In genomic region chr20:49774213-49774612, GRCh38 we compare ENCODE assay signal across 6 cellular contexts. TPM values are rescaled to one million over a fixed set of nuclear protein-coding genes. Genes with fewer than 3 reads are reported as not detected.
A peak's percentile ranks its signal among the peaks of the same experiment; 100 is the strongest.
DNase-seq lines count a peak whose midpoint lies in the region; ATAC-seq, FAIRE-seq and TF ChIP-seq lines count a peak whose summit lies in the region.
"Not testable (repeated sequence)": the region's sequence is repeated elsewhere in the genome, so short reads cannot be mapped to it uniquely, and the experiment has no call there.

No MANE protein-coding gene starts in this region.

- H3K36me3 Mint-ChIP-seq in activated CD4-positive, alpha-beta memory T cell treated with anti-CD3 and anti-CD28 coated beads for 36 hours; stimulated activated naive B cell treated with anti-CD40 and anti-IgM and Interleukin-4, amounts not matched to agents 10 μg/mL and 1 μg/mL and 100 μg/mL, for 72 hours: not testable (repeated sequence)

- not testable (repeated sequence) for H2AK5ac ChIP-seq in H1 (ENCODE audit: low read depth, low read length)

- not testable (repeated sequence) for TF ChIP-seq EP300 in H1 (IDR thresholded peaks at IDR 0.05; ENCODE audit: borderline replicate concordance in 1 of 2, low read depth in 2 of 2, low read length in 2 of 2); HepG2 (IDR thresholded peaks at IDR 0.05; ENCODE audit: low read depth in 2 of 2, low read length in 2 of 2); HepG2 (CRISPR knock-in tag; IDR thresholded peaks at IDR 0.05; ENCODE audit: borderline replicate concordance)

- POLR2A ChIA-PET in HEK293 (lab: Yijun Ruan, JAX), result not testable (repeated sequence)
- POLR2A ChIA-PET in activated CD4-positive, alpha-beta memory T cell treated with anti-CD3 and anti-CD28 coated beads for 36 hours (lab: Charles Lee), result interaction anchor here (0.7 kb wide), 1 partner anchor 65 kb away, joined by 4 read pairs; no protein-coding TSS in a partner anchor
- POLR2A ChIA-PET in H1 (lab: Charles Lee; ENCODE audit: partially characterized antibody) (interaction anchor here (0.6 to 1.8 kb wide), 4 partner anchors 9 to 503 kb away, joined by 3 to 6 read pairs (median 3); partner anchors contain the start of gene B4GALT5), HepG2 (lab: Yijun Ruan, JAX) (interaction anchor here (0.5 to 2.7 kb wide), 5 partner anchors 35 to 83 kb away, joined by 3 to 32 read pairs (median 4); partner anchors contain the start of gene SLC9A8)

- H3K14ac ChIP-seq in H1 (ENCODE audit: insufficient read length), result not testable (repeated sequence)

- H4K20me1 ChIP-seq in H1 (replicated peaks in 1 of 2; ENCODE audit: control insufficient read depth in 1 of 2, insufficient read depth in 2 of 2, low read length in 2 of 2); HepG2 (ENCODE audit: insufficient read depth, low read length): not testable (repeated sequence)

- H3K9me3 Mint-ChIP-seq in activated CD4-positive, alpha-beta memory T cell treated with anti-CD3 and anti-CD28 coated beads for 36 hours; stimulated activated naive B cell treated with anti-CD40 and anti-IgM and Interleukin-4, amounts not matched to agents 10 μg/mL and 1 μg/mL and 100 μg/mL, for 72 hours: not testable (repeated sequence)

- peak overlapping the region; percentile 24 for H3K27ac Mint-ChIP-seq in activated CD4-positive, alpha-beta memory T cell treated with anti-CD3 and anti-CD28 coated beads for 36 hours
- peak overlapping the region; percentile 9 for H3K27ac Mint-ChIP-seq in stimulated activated naive B cell treated with anti-CD40 and anti-IgM and Interleukin-4, amounts not matched to agents 10 μg/mL and 1 μg/mL and 100 μg/mL, for 72 hours

- H3K27me3 ChIP-seq in H1 (replicated peaks in 1 of 4; ENCODE audit: control insufficient read depth in 3 of 4, extremely low read depth in 1 of 4, insufficient read depth in 3 of 4, low read length in 3 of 4); HepG2 (ENCODE audit: control insufficient read depth in 1 of 2, insufficient read depth in 2 of 2, low read length in 2 of 2); neutrophil: not testable (repeated sequence)

- not testable (repeated sequence) for H4K91ac ChIP-seq in H1 (replicated peaks; ENCODE audit: insufficient read length, low read length)

- in situ Hi-C loops in HepG2 (cut with HindIII; ENCODE audit: extremely low pct_ligation_motif_present, low pct_unique_long_range_greater_than_20kb), result not testable (repeated sequence)

- not testable (repeated sequence) for H2BK20ac ChIP-seq in H1 (ENCODE audit: low read length)

- not testable (repeated sequence) for H2BK5ac ChIP-seq in H1 (ENCODE audit: low read depth, low read length)

- H3K79me1 ChIP-seq in H1 (ENCODE audit: low read depth, low read length), result not testable (repeated sequence)

- not testable (repeated sequence) for H3K4me1 ChIP-seq in HEK293 (ENCODE audit: control insufficient read depth, insufficient read depth, low read length); H1 (replicated peaks in 1 of 4; ENCODE audit: control insufficient read depth in 3 of 4, insufficient read depth in 4 of 4, low read length in 3 of 4)
- H3K4me1 ChIP-seq in HepG2 (ENCODE audit: insufficient read depth, low read length), result peaks cover 82% of the 10 kb centered on the region
- H3K4me1 ChIP-seq in neutrophil (ENCODE audit: control insufficient read depth in 1 of 2, insufficient read depth in 1 of 2, low read depth in 1 of 2, low read length in 1 of 2), result peaks cover 57 to 63% of the 10 kb centered on the region in 2 experiments

- not testable (repeated sequence) for TF ChIP-seq POLR2A in H1 (IDR thresholded peaks at IDR 0.05; ENCODE audit: control extremely low read depth in 1 of 2, low read depth in 2 of 2, low read length in 2 of 2); HepG2 (IDR thresholded peaks at IDR 0.05; ENCODE audit: insufficient read depth in 1 of 2, low read depth in 2 of 2, low read length in 2 of 2)

- intact Hi-C loops in activated CD4-positive, alpha-beta memory T cell treated with anti-CD3 and anti-CD28 coated beads for 36 hours (cut with micrococcal nuclease); HepG2 (cut with micrococcal nuclease; ENCODE audit: unreplicated experiment): not testable (repeated sequence)

- CTCF ChIA-PET in HEK293 (lab: Yijun Ruan, JAX); activated CD4-positive, alpha-beta memory T cell treated with anti-CD3 and anti-CD28 coated beads for 36 hours (lab: Charles Lee); HepG2 (lab: Yijun Ruan, JAX; ENCODE audit: low intra/inter-chr PET ratio, low total read pairs): not testable (repeated sequence)
- CTCF ChIA-PET in H1 (lab: Charles Lee; ENCODE audit: partially characterized antibody), result interaction anchor here (0.6 to 3.4 kb wide), 4 partner anchors 11 to 842 kb away, joined by 6 to 16 read pairs (median 8); no protein-coding TSS in a partner anchor

- not testable (repeated sequence) for H3K9ac ChIP-seq in H1 (replicated peaks in 1 of 4; ENCODE audit: extremely low read depth in 1 of 4, low read depth in 3 of 4, low read length in 3 of 4); HepG2 (ENCODE audit: insufficient read depth, low read depth, low read length)

- H3K23me2 ChIP-seq in H1 (ENCODE audit: low read depth, low read length), result not testable (repeated sequence)

- H3K27ac ChIP-seq in HEK293 (ENCODE audit: extremely low read depth, low read depth, low read length); H1 (ENCODE audit: low read depth, low read length); HepG2 (ENCODE audit: extremely low read length, insufficient read depth, low read length): not testable (repeated sequence)
- H3K27ac ChIP-seq in neutrophil, result peak overlapping the region; percentile 74

- peaks cover 30% of the 10 kb centered on the region for H3K4me1 Mint-ChIP-seq in activated CD4-positive, alpha-beta memory T cell treated with anti-CD3 and anti-CD28 coated beads for 36 hours (ENCODE audit: low read depth)
- peaks cover 17 to 24% of the 10 kb centered on the region in 2 donors for H3K4me1 Mint-ChIP-seq in stimulated activated naive B cell treated with anti-CD40 and anti-IgM and Interleukin-4, amounts not matched to agents 10 μg/mL and 1 μg/mL and 100 μg/mL, for 72 hours

- not testable (repeated sequence) for ATAC-seq in HepG2; stimulated activated naive B cell treated with anti-CD40 and anti-IgM and Interleukin-4, amounts not matched to agents 10 μg/mL and 1 μg/mL and 100 μg/mL, for 72 hours (replicated peaks)

- FAIRE-seq in H1 (lab: Jason Lieb, UNC); HepG2 (lab: Jason Lieb, UNC): not testable (repeated sequence)

- H2BK15ac ChIP-seq in H1 (ENCODE audit: low read length), result not testable (repeated sequence)

- H3K23ac ChIP-seq in H1 (ENCODE audit: insufficient read length), result not testable (repeated sequence)

- H4K8ac ChIP-seq in H1 (ENCODE audit: extremely low read depth, insufficient read depth, low read length), result not testable (repeated sequence)

- DNase-seq in activated CD4-positive, alpha-beta memory T cell treated with anti-CD3 and anti-CD28 coated beads for 36 hours; H1 (ENCODE audit: low read depth in 1 of 2, low spot score in 2 of 2); HepG2 (ENCODE audit: low spot score); stimulated activated naive B cell treated with anti-CD40 and anti-IgM and Interleukin-4, amounts not matched to agents 10 μg/mL and 1 μg/mL and 100 μg/mL, for 72 hours: not testable (repeated sequence)

- not testable (repeated sequence) for TF ChIP-seq CTCF in HEK293 (tag by site-specific recombination; IDR thresholded peaks at IDR 0.05); H1 (IDR thresholded peaks at IDR 0.05; ENCODE audit: control extremely low read depth in 1 of 3, insufficient read depth in 1 of 3, low read depth in 1 of 3, low read length in 3 of 3); HepG2 (CRISPR knock-in tag; IDR thresholded peaks at IDR 0.05); neutrophil (IDR thresholded peaks at IDR 0.05)

- not testable (repeated sequence) for TF ChIP-seq RAD21 in H1 (IDR thresholded peaks at IDR 0.05 in 1 of 2, conservative IDR thresholded peaks at IDR 0.05 in 1 of 2; ENCODE audit: low read depth in 2 of 2, low read length in 2 of 2); HepG2 (CRISPR knock-in tag; IDR thresholded peaks at IDR 0.05)

- not testable (repeated sequence) for H3K56ac ChIP-seq in H1 (replicated peaks; ENCODE audit: insufficient read length, low read depth, low read length)

- not testable (repeated sequence) for H4K5ac ChIP-seq in H1 (ENCODE audit: insufficient read length, low read depth, low read length)

- H2AFZ ChIP-seq in H1 (ENCODE audit: low read length); HepG2 (ENCODE audit: low read length): not testable (repeated sequence)

- WGBS in H1 (ENCODE audit: extremely low coverage in 1 of 2, insufficient coverage in 1 of 2, insufficient read length in 1 of 2, insufficient replicate concordance in 2 of 2, low coverage in 1 of 2, low lambda C conversion rate in 2 of 2, missing lambda C conversion rate in 1 of 2), 2 experiments, result 91% methylated on average over 8 of the region's 8 CpGs; no CpG with 5 or more reads in 1 of the 2 experiments
- WGBS in HepG2 (ENCODE audit: low lambda C conversion rate), result 90% methylated on average over 8 of the region's 8 CpGs

- H3K36me3 ChIP-seq in HEK293 (ENCODE audit: control insufficient read depth in 2 of 2, insufficient read depth in 1 of 2, low read length in 2 of 2); H1 (ENCODE audit: control insufficient read depth in 2 of 4, insufficient read depth in 4 of 4, low read length in 3 of 4); HepG2 (replicated peaks in 1 of 2; ENCODE audit: control insufficient read depth in 1 of 2, insufficient read depth in 2 of 2, low read length in 2 of 2); neutrophil: not testable (repeated sequence)

- not testable (repeated sequence) for H3K18ac ChIP-seq in H1 (ENCODE audit: extremely low read depth, low read length)

- peaks cover 30% of the 10 kb centered on the region for H3K27me3 Mint-ChIP-seq in activated CD4-positive, alpha-beta memory T cell treated with anti-CD3 and anti-CD28 coated beads for 36 hours
- not testable (repeated sequence) for H3K27me3 Mint-ChIP-seq in stimulated activated naive B cell treated with anti-CD40 and anti-IgM and Interleukin-4, amounts not matched to agents 10 μg/mL and 1 μg/mL and 100 μg/mL, for 72 hours

- not testable (repeated sequence) for H3K4me3 Mint-ChIP-seq in activated CD4-positive, alpha-beta memory T cell treated with anti-CD3 and anti-CD28 coated beads for 36 hours; stimulated activated naive B cell treated with anti-CD40 and anti-IgM and Interleukin-4, amounts not matched to agents 10 μg/mL and 1 μg/mL and 100 μg/mL, for 72 hours

- H2BK120ac ChIP-seq in H1 (replicated peaks; ENCODE audit: low read depth, low read length), result not testable (repeated sequence)

- H3K4me2 ChIP-seq in H1 (ENCODE audit: insufficient read depth in 1 of 2, low read depth in 2 of 2, low read length in 2 of 2); HepG2 (ENCODE audit: low read depth, low read length): not testable (repeated sequence)

- H3K4me3 ChIP-seq in HEK293 (ENCODE audit: low read depth, low read length); H1 (ENCODE audit: extremely low read depth in 1 of 4, insufficient read depth in 2 of 4, low read depth in 3 of 4, low read length in 4 of 4); HepG2 (replicated peaks in 1 of 3; ENCODE audit: insufficient read depth in 1 of 3, low read depth in 2 of 3, low read length in 3 of 3); neutrophil (ENCODE audit: low read depth in 1 of 2, low read length in 1 of 2): not testable (repeated sequence)

- H3K79me2 ChIP-seq in H1 (ENCODE audit: control insufficient read depth in 1 of 2, insufficient read depth in 2 of 2, low read length in 2 of 2); HepG2 (ENCODE audit: insufficient read depth, low read length): not testable (repeated sequence)

- not testable (repeated sequence) for BruUV-seq in HepG2 (replicated peaks; lab: Mats Ljungman, UMichigan)

- 0 out of 2 replicates have a peak overlapping the region, but pooled peaks have one; percentile 39 for H2BK12ac ChIP-seq in H1 (ENCODE audit: low read depth, low read length)

- H3K9me3 ChIP-seq in HEK293 (ENCODE audit: control insufficient read depth, insufficient read depth, low read depth, low read length); H1 (ENCODE audit: insufficient read depth in 2 of 2, low read depth in 1 of 2, low read length in 1 of 2); HepG2 (ENCODE audit: low read length); neutrophil: not testable (repeated sequence)

- H3K4ac ChIP-seq in H1 (replicated peaks; ENCODE audit: insufficient read length, low read depth, low read length), result not testable (repeated sequence)

RNA-seq across cellular contexts. Expression of gene SLC9A8, which starts 38.4 kb away (rescaled TPM):
- 10 to 100 TPM; 11.5 to 13.0 TPM for total RNA-seq in activated CD4-positive, alpha-beta memory T cell treated with anti-CD3 and anti-CD28 coated beads for 36 hours
- 6.2 and 6.7 TPM in 2 replicates for total RNA-seq in H1 (2021; fragmentation: NEBNext Ultra II Directional; extraction: Animal tissue kit (Norgen Biotek cat#: 25700))
- polyA plus RNA-seq in H1 (2011; rRNA removed) (3.2 and 5.0 TPM in 2 replicates), HepG2 (2011; rRNA removed) (4.1 and 4.7 TPM in 2 replicates)
- 3.0 TPM for polyA plus RNA-seq in H1 (2011; cell fraction: cytosol; rRNA removed)
- 10.2 TPM for polyA plus RNA-seq in H1 (2011; cell fraction: nucleus; rRNA removed)
- 5.1 to 9.0 TPM (median 6.0 TPM) in 4 replicates for polyA plus RNA-seq in H1 (2012, experiment 1 of 2)
- 3.4 TPM for polyA plus RNA-seq in H1 (2012, experiment 2 of 2)
- polyA plus RNA-seq in H1 (2013, experiment 1 of 2), result 7.5 TPM
- polyA plus RNA-seq in H1 (2013, experiment 2 of 2), result 7.5 TPM
- 6.6 and 14.1 TPM in 2 replicates for polyA minus RNA-seq in H1 (2011; rRNA and poly(A)+ RNA removed)
- polyA minus RNA-seq in H1 (2011; cell fraction: cytosol; rRNA and poly(A)+ RNA removed), result 2.7 TPM
- 18.1 TPM for polyA minus RNA-seq in H1 (2011; cell fraction: nucleus; rRNA and poly(A)+ RNA removed)
- total RNA-seq in HepG2 (2016; rRNA removed; fragmentation: Illumina TruSeq; extraction: Trizol), result 2.6 and 7.4 TPM in 2 replicates
- total RNA-seq in HepG2 (2016; cell fraction: cytosol; rRNA removed; fragmentation: Illumina TruSeq; extraction: Trizol; ENCODE audit: low read depth), result 1.6 TPM in 2 replicates
- total RNA-seq in HepG2 (2016; cell fraction: insoluble cytoplasmic fraction; rRNA removed; fragmentation: Illumina TruSeq; extraction: Trizol), result 2.1 and 7.4 TPM in 2 replicates
- total RNA-seq in HepG2 (2016; cell fraction: membrane; rRNA removed; fragmentation: Illumina TruSeq; extraction: Trizol), result 2.2 and 2.6 TPM in 2 replicates
- 13.8 and 19.0 TPM in 2 replicates for total RNA-seq in HepG2 (2016; cell fraction: nucleus; rRNA removed; fragmentation: Illumina TruSeq; extraction: Trizol)
- 1.4 and 1.8 TPM in 2 replicates for polyA plus RNA-seq in HepG2 (2011; cell fraction: cytosol; rRNA removed)
- 17.3 and 20.8 TPM in 2 replicates for polyA plus RNA-seq in HepG2 (2011; cell fraction: nucleus; rRNA removed)
- 5.9 and 6.1 TPM in 2 replicates for polyA plus RNA-seq in HepG2 (2012)
- polyA plus RNA-seq in HepG2 (2016; cell fraction: cytosol; fragmentation: Illumina TruSeq; extraction: Trizol; ENCODE audit: low read depth), result 0.68 and 0.75 TPM in 2 replicates
- 1.7 and 2.2 TPM in 2 replicates for polyA plus RNA-seq in HepG2 (2016; cell fraction: insoluble cytoplasmic fraction; fragmentation: Illumina TruSeq; extraction: Trizol; ENCODE audit: low read depth)
- 1.2 and 1.5 TPM in 2 replicates for polyA plus RNA-seq in HepG2 (2016; cell fraction: membrane; fragmentation: Illumina TruSeq; extraction: Trizol; ENCODE audit: low read depth)
- polyA plus RNA-seq in HepG2 (2016; cell fraction: nucleus; fragmentation: Illumina TruSeq; extraction: Trizol; ENCODE audit: insufficient read depth, low read depth), result 21.2 and 22.1 TPM in 2 replicates
- 25.8 and 28.2 TPM in 2 replicates for polyA minus RNA-seq in HepG2 (2011; rRNA and poly(A)+ RNA removed; ENCODE audit: low replicate concordance)
- polyA minus RNA-seq in HepG2 (2011; cell fraction: cytosol; rRNA and poly(A)+ RNA removed), result 0.88 and 2.2 TPM in 2 replicates
- 26.4 and 27.8 TPM in 2 replicates for polyA minus RNA-seq in HepG2 (2011; cell fraction: nucleus; rRNA and poly(A)+ RNA removed)
